ENCODE assay signal across 8 cellular contexts in genomic region chr15:84979651-84980050, GRCh38. TPM values are rescaled to one million over a fixed set of nuclear protein-coding genes. Genes with fewer than 3 reads are reported as not detected.
A peak's percentile ranks its signal among the peaks of the same experiment; 100 is the strongest.
DNase-seq lines count a peak whose midpoint lies in the region; ATAC-seq and TF ChIP-seq lines count a peak whose summit lies in the region.

No MANE protein-coding gene starts in this region.

- H3K36me3 ChIP-seq in right lobe of liver: no peaks in the 10 kb centered on the region

- H3K27ac Mint-ChIP-seq in activated T-cell treated with anti-CD3 and anti-CD28 coated beads, Interleukin-2, amount 50 U/mL, for 72 hours: peak overlapping the region; percentile 96
- H3K27ac Mint-ChIP-seq in MCF 10A (ENCODE audit: low read depth, unreplicated experiment) (peak overlapping the region; percentile 84), type B pancreatic cell (peak overlapping the region; percentile 91)

- no peak for ATAC-seq in activated T-cell treated with anti-CD3 and anti-CD28 coated beads, Interleukin-2, amount 50 U/mL, for 72 hours (replicated peaks in 1 of 2)
- ATAC-seq in right lobe of liver (no peak), HG02840 (IDR thresholded peaks at IDR 0.05; ENCODE audit: low FRiP score, unreplicated experiment) (no peak), GM19351 (IDR thresholded peaks at IDR 0.05; ENCODE audit: unreplicated experiment) (no peak)

- WGBS in right lobe of liver (ENCODE audit: insufficient coverage, low coverage, low lambda C conversion rate, missing lambda C conversion rate): 10% methylated on average over 11 of the region's 16 CpGs

- H3K36me3 Mint-ChIP-seq in activated T-cell treated with anti-CD3 and anti-CD28 coated beads, Interleukin-2, amount 50 U/mL, for 72 hours (ENCODE audit: insufficient read depth in 2 of 2): peaks cover 2% of the 10 kb centered on the region in 2 donors
- H3K36me3 Mint-ChIP-seq in MCF 10A (ENCODE audit: insufficient read depth, unreplicated experiment) (no peaks in the 10 kb centered on the region), type B pancreatic cell (no peaks in the 10 kb centered on the region)

- H3K4me1 Mint-ChIP-seq in activated T-cell treated with anti-CD3 and anti-CD28 coated beads, Interleukin-2, amount 50 U/mL, for 72 hours (ENCODE audit: low read depth): peaks cover 34% of the 10 kb centered on the region
- H3K4me1 Mint-ChIP-seq in MCF 10A (ENCODE audit: insufficient read depth, unreplicated experiment) (no peaks in the 10 kb centered on the region), type B pancreatic cell (ENCODE audit: unreplicated experiment) (peaks cover 14% of the 10 kb centered on the region)

- intact Hi-C loops in MCF 10A (cut with micrococcal nuclease): no loop called here
- intact Hi-C loops in right lobe of liver (cut with DNase I): no loop called here

- H3K9me3 Mint-ChIP-seq in activated T-cell treated with anti-CD3 and anti-CD28 coated beads, Interleukin-2, amount 50 U/mL, for 72 hours: no peaks in the 10 kb centered on the region
- H3K9me3 Mint-ChIP-seq in MCF 10A (ENCODE audit: unreplicated experiment): no peaks in the 10 kb centered on the region
- H3K9me3 Mint-ChIP-seq in type B pancreatic cell: no peaks in the 10 kb centered on the region

- H3K27ac ChIP-seq in right lobe of liver: peak overlapping the region; percentile 96 to 97 (median 96)

- H3K4me1 ChIP-seq in right lobe of liver: peaks cover 4 to 19% (median 7%) of the 10 kb centered on the region in 4 donors

- no TSS peak for BruUV-seq in MCF 10A (replicated peaks; lab: Mats Ljungman, UMichigan)

- peak in 1 of 2 donors; percentile 8 for DNase-seq in activated T-cell treated with anti-CD3 and anti-CD28 coated beads, Interleukin-2, amount 50 U/mL, for 72 hours
- DNase-seq in activated T-cell treated with anti-CD3 and anti-CD28 coated beads for 4 hours (no peak), MCF 10A (ENCODE audit: unreplicated experiment) (no peak), right lobe of liver (peak; percentile 43 to 63 (median 55)), type B pancreatic cell (ENCODE audit: extremely low spot score, unreplicated experiment) (peak; percentile 67)
- DNase-seq in stimulated activated naive CD4-positive, alpha-beta T cell (lab: John Stamatoyannopoulos, UW): no peak

- TF ChIP-seq CTCF in MCF 10A (IDR thresholded peaks at IDR 0.05; ENCODE audit: unreplicated experiment): no peak
- no peak for TF ChIP-seq CTCF in right lobe of liver (IDR thresholded peaks at IDR 0.05)
- no peak for TF ChIP-seq CTCF in type B pancreatic cell (conservative IDR thresholded peaks at IDR 0.05)

- POLR2A ChIA-PET in MCF 10A (lab: Yijun Ruan, JAX): interaction anchor here (0.7 to 5.7 kb wide), 7 partner anchors 13 to 263 kb away, joined by 3 to 50 read pairs (median 6); partner anchors contain the start of gene SEC11A

- H3K27me3 Mint-ChIP-seq in activated T-cell treated with anti-CD3 and anti-CD28 coated beads, Interleukin-2, amount 50 U/mL, for 72 hours (ENCODE audit: low read depth): peaks cover 11% of the 10 kb centered on the region
- H3K27me3 Mint-ChIP-seq in MCF 10A (ENCODE audit: insufficient read depth, unreplicated experiment) (no peaks in the 10 kb centered on the region), type B pancreatic cell (peaks cover 30% of the 10 kb centered on the region)

- TF ChIP-seq POLR2A in right lobe of liver (IDR thresholded peaks at IDR 0.05): no peak

- peak overlapping the region in 2 of 3 donors; percentile 69 to 95 for H3K4me3 ChIP-seq in right lobe of liver

- no peaks in the 10 kb centered on the region for H3K9me3 ChIP-seq in right lobe of liver

- peak overlapping the region; percentile 88 to 98 for H3K4me3 Mint-ChIP-seq in activated T-cell treated with anti-CD3 and anti-CD28 coated beads, Interleukin-2, amount 50 U/mL, for 72 hours
- H3K4me3 Mint-ChIP-seq in MCF 10A (ENCODE audit: unreplicated experiment) (peak overlapping the region; percentile 86), type B pancreatic cell (peak overlapping the region; percentile 94)

- CTCF ChIA-PET in MCF 10A (lab: Yijun Ruan, JAX): interaction anchor here (0.6 to 2.4 kb wide), 3 partner anchors 65 to 407 kb away, joined by 3 to 11 read pairs (median 3); no protein-coding TSS in a partner anchor

- no peaks in the 10 kb centered on the region for H3K27me3 ChIP-seq in right lobe of liver

RNA-seq across cellular contexts. Expression of gene PDE8A, which starts 2.0 kb away (rescaled TPM):
- 10 to 100 TPM; 31.6 to 37.7 TPM for total RNA-seq in activated T-cell treated with anti-CD3 and anti-CD28 coated beads, Interleukin-2, amount 50 U/mL, for 72 hours
- total RNA-seq in MCF 10A (2022): 27.3 and 27.4 TPM in 2 replicates
- total RNA-seq in right lobe of liver: 10 to 100 TPM; 32.7 to 40.5 (median 37.4) TPM
- 22.8 and 41.8 TPM in 2 replicates for total RNA-seq in type B pancreatic cell (ENCODE audit: low replicate concordance)

Comparison
In these comparisons a context has a peak if more than half of its experiments do, and no peak if none do; other contexts are left out.
1. DNase-seq: peak in right lobe of liver (3 of 3) and type B pancreatic cell (single experiment); none in activated T-cell treated with anti-CD3 and anti-CD28 coated beads for 4 hours (single experiment), MCF 10A (single experiment) and stimulated activated naive CD4-positive, alpha-beta T cell (0 of 6).
2. Peak in every context shown above with its lines, with median percentiles within 50 percentile points of each other: H3K27ac Mint-ChIP-seq and H3K4me3 Mint-ChIP-seq.